In genomic region chr10:119191881-119192280, GRCh38 we compare ENCODE assay signal across 13 cellular contexts. TPM values are rescaled to one million over a fixed set of nuclear protein-coding genes. Genes with fewer than 3 reads are reported as not detected.
DNase-seq lines count a peak whose midpoint lies in the region; TF ChIP-seq lines count a peak whose summit lies in the region.
"Had no signal": no experiment of that assay in that cellular context is flagged by ENCODE, and none has a peak within 500 bp of the region (broad histone marks: within the 10 kb centered on the region; RNA-seq: fewer than 3 reads in every experiment).

No MANE protein-coding gene starts in this region.

- no peak overlapping the region for H3K4me2 ChIP-seq in mammary epithelial cell (ENCODE audit: insufficient read depth, low read depth, low read length)
- H3K4me2 ChIP-seq: smooth muscle cell had no signal

- no peaks in the 10 kb centered on the region for H3K36me3 Mint-ChIP-seq in activated naive CD4-positive, alpha-beta T cell treated with anti-CD3 and anti-CD28 coated beads for 36 hours (ENCODE audit: low read depth)
- H3K36me3 Mint-ChIP-seq: naive thymus-derived CD4-positive, alpha-beta T cell; T-cell had no signal

- H3K4me3 Mint-ChIP-seq in activated naive CD4-positive, alpha-beta T cell treated with anti-CD3 and anti-CD28 coated beads for 36 hours, result no peak overlapping the region
- H3K4me3 Mint-ChIP-seq: naive thymus-derived CD4-positive, alpha-beta T cell; T-cell had no signal

- no peak overlapping the region for H3K4me3 ChIP-seq in mammary epithelial cell (replicated peaks in 1 of 3; ENCODE audit: insufficient read depth in 1 of 3, low read depth in 2 of 3, low read length in 3 of 3)
- no peak overlapping the region for H3K4me3 ChIP-seq in sigmoid colon
- H3K4me3 ChIP-seq: smooth muscle cell had no signal

- intact Hi-C loops in activated naive CD4-positive, alpha-beta T cell treated with anti-CD3 and anti-CD28 coated beads for 36 hours (cut with micrococcal nuclease), result loop anchor here (10.0 kb wide), 1 partner anchor 663 kb away; no protein-coding TSS in a partner anchor
- intact Hi-C loops in mammary epithelial cell (cut with micrococcal nuclease) (no loop called here), sigmoid colon (cut with DNase I) (no loop called here)

- H3K4me1 Mint-ChIP-seq in activated naive CD4-positive, alpha-beta T cell treated with anti-CD3 and anti-CD28 coated beads for 36 hours (ENCODE audit: low read depth), result peaks cover 16% of the 10 kb centered on the region

- H3K9me3 ChIP-seq in mammary epithelial cell (replicated peaks; ENCODE audit: insufficient read depth, low read length) (no peaks in the 10 kb centered on the region), sigmoid colon (no peaks in the 10 kb centered on the region)

- 71% methylated on average over 3 of the region's 4 CpGs for WGBS in mammary epithelial cell (ENCODE audit: low coverage, missing lambda C conversion rate)
- WGBS in sigmoid colon, 2 donors, result 83 to 85% methylated on average over 4 of the region's 4 CpGs

- H2AFZ ChIP-seq in mammary epithelial cell (ENCODE audit: low read depth, low read length), result no peak overlapping the region

- H4K20me1 ChIP-seq in mammary epithelial cell (ENCODE audit: insufficient read depth, low read length), result no peaks in the 10 kb centered on the region

- H3K4me1 ChIP-seq in mammary epithelial cell (ENCODE audit: insufficient read depth, low read length), result peaks cover 10% of the 10 kb centered on the region
- H3K4me1 ChIP-seq in sigmoid colon, result no peaks in the 10 kb centered on the region

- H3K9ac ChIP-seq in mammary epithelial cell (ENCODE audit: insufficient read depth, low read length), result no peak overlapping the region

- BruUV-seq in mammary epithelial cell (replicated peaks; lab: Mats Ljungman, UMichigan), result no TSS peak

- TF ChIP-seq CTCF in mammary epithelial cell (conservative IDR thresholded peaks at IDR 0.05 in 1 of 2, IDR thresholded peaks at IDR 0.05 in 1 of 2; ENCODE audit: extremely low read depth in 1 of 2, insufficient read depth in 1 of 2, low read depth in 1 of 2, low read length in 2 of 2) (no peak), sigmoid colon (IDR thresholded peaks at IDR 0.05) (no peak)

- TF ChIP-seq EP300 in sigmoid colon (IDR thresholded peaks at IDR 0.05), result no peak

- H3K27me3 ChIP-seq in mammary epithelial cell (ENCODE audit: insufficient read depth, low read length) (no peaks in the 10 kb centered on the region), sigmoid colon (no peaks in the 10 kb centered on the region)

- H3K27ac ChIP-seq in mammary epithelial cell (ENCODE audit: insufficient read depth, low read depth, low read length) (no peak overlapping the region), sigmoid colon (no peak overlapping the region)

- dilution Hi-C loops in mammary epithelial cell (cut with HindIII; ENCODE audit: low sequenced_read_pairs), result no loop called here

- in situ Hi-C loops in mammary epithelial cell (cut with MboI; ENCODE audit: low sequenced_read_pairs in 2 of 2), result loop anchor here in 1 of 2 donors (10.0 kb wide), 1 partner anchor 223 kb away; no protein-coding TSS in a partner anchor

- DNase-seq in activated naive CD4-positive, alpha-beta T cell treated with anti-CD3 and anti-CD28 coated beads for 36 hours, result peak; percentile 39
- no peak for DNase-seq in activated naive CD4-positive, alpha-beta T cell treated with Interleukin-2 at 50 U/mL for 16 hours
- DNase-seq in HPDE6-E6E7 (ENCODE audit: extremely low spot score) (peak; percentile 70), mammary epithelial cell (peak; percentile 87), sigmoid colon (peak; percentile 22), NCI-H1092 treated with DMSO at 0.1 percent for 48 hours (lab: John Stamatoyannopoulos, UW) (no peak), NCI-H345 treated with DMSO at 0.1 percent for 48 hours (lab: John Stamatoyannopoulos, UW; ENCODE audit: unreplicated experiment) (no peak), KG1 (lab: John Stamatoyannopoulos, UW) (no peak)
- DNase-seq: naive thymus-derived CD4-positive, alpha-beta T cell; NCI-H1436; NK-92 treated with Interleukin-12 subunit alpha and Interleukin-12 subunit beta, amount 100 ng/mL, for 24 hours; T-cell had no signal

- no peaks in the 10 kb centered on the region for H3K27me3 Mint-ChIP-seq in activated naive CD4-positive, alpha-beta T cell treated with anti-CD3 and anti-CD28 coated beads for 36 hours (ENCODE audit: low read depth)
- H3K27me3 Mint-ChIP-seq: naive thymus-derived CD4-positive, alpha-beta T cell; T-cell had no signal

- H3K9me3 Mint-ChIP-seq in activated naive CD4-positive, alpha-beta T cell treated with anti-CD3 and anti-CD28 coated beads for 36 hours, result no peaks in the 10 kb centered on the region
- H3K9me3 Mint-ChIP-seq: T-cell had no signal

- H3K36me3 ChIP-seq in mammary epithelial cell (ENCODE audit: insufficient read depth, low read length) (no peaks in the 10 kb centered on the region), sigmoid colon (no peaks in the 10 kb centered on the region)

- CTCF ChIA-PET in activated naive CD4-positive, alpha-beta T cell treated with anti-CD3 and anti-CD28 coated beads for 36 hours (lab: Charles Lee), result interaction anchor here (0.5 to 1.2 kb wide), 2 partner anchors 10 to 342 kb away, joined by 3 read pairs; no protein-coding TSS in a partner anchor
- CTCF ChIA-PET in mammary epithelial cell (lab: Charles Lee; ENCODE audit: low non-redundant PET), result interaction anchor here (0.8 kb wide), 1 partner anchor 11 kb away, joined by 4 read pairs; no protein-coding TSS in a partner anchor

- TF ChIP-seq POLR2A in sigmoid colon (IDR thresholded peaks at IDR 0.05), result no peak

- no peak overlapping the region for H3K27ac Mint-ChIP-seq in activated naive CD4-positive, alpha-beta T cell treated with anti-CD3 and anti-CD28 coated beads for 36 hours
- H3K27ac Mint-ChIP-seq: T-cell had no signal

- no peaks in the 10 kb centered on the region for H3K79me2 ChIP-seq in mammary epithelial cell (ENCODE audit: insufficient read depth, low read length)

RNA-seq across cellular contexts. Expression of gene PRDX3, which starts 13.3 kb away (rescaled TPM):
- total RNA-seq in activated naive CD4-positive, alpha-beta T cell treated with anti-CD3 and anti-CD28 coated beads for 36 hours, result 100 to 1,000 TPM; 215 to 216 TPM
- 100 to 1,000 TPM in 1 of 2 donors, 10 to 100 TPM in 1; 96.6 to 125 TPM for total RNA-seq in mammary epithelial cell
- polyA plus RNA-seq in mammary epithelial cell, result 167 TPM
- polyA minus RNA-seq in mammary epithelial cell, result 144 TPM
- total RNA-seq in sigmoid colon, result 100 to 1,000 TPM; 155 to 247 (median 169) TPM
- 100 to 1,000 TPM; 133 to 267 (median 172) TPM for polyA plus RNA-seq in sigmoid colon

RNA-seq across cellular contexts. Expression of gene GRK5, which starts 15.5 kb away (rescaled TPM):
- total RNA-seq in activated naive CD4-positive, alpha-beta T cell treated with anti-CD3 and anti-CD28 coated beads for 36 hours, result 10 to 100 TPM; 27.1 to 29.7 TPM
- 1 to 10 TPM; 1.2 to 6.9 TPM for total RNA-seq in mammary epithelial cell
- 4.0 TPM for polyA plus RNA-seq in mammary epithelial cell
- polyA minus RNA-seq in mammary epithelial cell, result 2.5 TPM
- 10 to 100 TPM; 19.8 to 32.4 (median 22.2) TPM for total RNA-seq in sigmoid colon
- polyA plus RNA-seq in sigmoid colon, result 10 to 100 TPM in 2 of 3 donors, 1 to 10 TPM in 1; 7.9 to 19.2 (median 15.5) TPM

RNA-seq across cellular contexts. Expression of gene SFXN4, which starts 26.4 kb away (rescaled TPM):
- 10 to 100 TPM; 46.1 to 51.7 TPM for total RNA-seq in activated naive CD4-positive, alpha-beta T cell treated with anti-CD3 and anti-CD28 coated beads for 36 hours
- total RNA-seq in mammary epithelial cell (10 to 100 TPM; 11.3 to 22.6 TPM), sigmoid colon (10 to 100 TPM; 16.8 to 26.5 (median 19.6) TPM)
- polyA plus RNA-seq in mammary epithelial cell (15.7 TPM), sigmoid colon (10 to 100 TPM; 14.8 to 48.3 (median 22.2) TPM)
- 44.1 TPM for polyA minus RNA-seq in mammary epithelial cell

Comparison
In these comparisons a context has a peak if more than half of its experiments do, and no peak if none do; other contexts are left out.
1. DNase-seq: peak in activated naive CD4-positive, alpha-beta T cell treated with anti-CD3 and anti-CD28 coated beads for 36 hours (single experiment), HPDE6-E6E7 (single experiment), mammary epithelial cell (single experiment) and sigmoid colon (single experiment); none in activated naive CD4-positive, alpha-beta T cell treated with Interleukin-2 at 50 U/mL for 16 hours (single experiment), NCI-H1092 treated with DMSO at 0.1 percent for 48 hours (single experiment), NCI-H345 treated with DMSO at 0.1 percent for 48 hours (single experiment) and KG1 (single experiment).